26 cellular contexts compared by ENCODE assay signal in the genomic region with DNA sequence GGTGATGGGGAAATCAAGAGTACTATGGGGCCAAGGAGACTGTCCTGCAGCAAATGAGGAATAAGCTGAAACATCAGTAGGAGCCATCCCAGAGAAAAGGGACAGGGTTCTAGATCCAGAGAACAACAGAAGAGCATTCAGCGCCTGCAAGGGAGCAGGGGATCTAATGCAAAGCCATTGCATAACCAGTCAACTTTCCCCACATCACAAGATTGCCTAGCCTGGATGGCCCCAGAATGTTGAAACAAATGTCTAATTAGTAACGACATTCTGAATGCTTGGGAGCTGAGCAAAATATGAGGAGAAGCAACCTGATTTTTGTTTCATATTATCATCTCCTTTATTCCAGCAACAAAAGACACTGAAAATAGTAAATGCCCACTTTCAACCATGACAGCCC.
"Had no signal": no experiment of that assay in that cellular context is flagged by ENCODE, and none has a peak within 500 bp of the region (broad histone marks: within the 10 kb centered on the region; RNA-seq: fewer than 3 reads in every experiment).

No MANE protein-coding gene starts in this region.

- FAIRE-seq: endothelial cell of umbilical vein, keratinocyte had no signal

- H3K9ac ChIP-seq: neural progenitor cell had no signal

- DNase-seq: effector CD4-positive, alpha-beta T cell; endodermal cell; erythroblast; foreskin keratinocyte; immature natural killer cell; left cardiac atrium; left ventricle myocardium inferior; lower lobe of right lung; midbrain; occipital lobe; psoas muscle; retina; spleen; stimulated activated CD4-positive, alpha-beta T cell treated with anti-CD3 and anti-CD28 coated beads, Interleukin-15, amount 100 ng/mL, for 24 hours; stimulated activated CD4-positive, alpha-beta T cell treated with anti-CD3 and anti-CD28 coated beads, Interleukin-1b, Interleukin-23, amount 100 ng/mL, for 48 hours; stimulated activated CD4-positive, alpha-beta T cell treated with anti-CD3 and anti-CD28 coated beads, Interleukin-4, amount 100 ng/mL, for 24 hours; testis; upper lobe of right lung had no signal

- H3K9me3 ChIP-seq: left ventricle myocardium inferior, lower lobe of right lung, psoas muscle, spleen, testis, tibial nerve, upper lobe of right lung, vagina had no signal

- H3K4me3 ChIP-seq: left ventricle myocardium inferior, lower lobe of right lung, neural progenitor cell, psoas muscle, spleen, testis, tibial nerve, upper lobe of right lung, vagina had no signal

- H3K4me2 ChIP-seq: neural progenitor cell had no signal

- H2AFZ ChIP-seq: neural progenitor cell had no signal

- H3K4me1 ChIP-seq: foreskin keratinocyte had no signal

- H3K27ac ChIP-seq: foreskin keratinocyte, left ventricle myocardium inferior, lower lobe of right lung, neural progenitor cell, psoas muscle, testis, tibial nerve, upper lobe of right lung, vagina had no signal

- H3K27me3 ChIP-seq: testis, upper lobe of right lung, vagina had no signal

- H3K36me3 ChIP-seq: left ventricle myocardium inferior, lower lobe of right lung, neural progenitor cell, spleen, tibial nerve, upper lobe of right lung, vagina had no signal

- ATAC-seq: foreskin keratinocyte; left cardiac atrium; lower lobe of right lung; natural killer cell treated with Interleukin-12 subunit alpha and Interleukin-12 subunit beta and Interleukin-15 and Interleukin-18, amount 100 ng/mL, for 72 hours; psoas muscle; sciatic nerve; stimulated activated memory B cell treated with anti-CD40 and anti-IgM and Interleukin-4, amounts not matched to agents 10 μg/mL and 1 μg/mL and 100 μg/mL, for 72 hours; upper lobe of right lung had no signal
